In the genomic region with DNA sequence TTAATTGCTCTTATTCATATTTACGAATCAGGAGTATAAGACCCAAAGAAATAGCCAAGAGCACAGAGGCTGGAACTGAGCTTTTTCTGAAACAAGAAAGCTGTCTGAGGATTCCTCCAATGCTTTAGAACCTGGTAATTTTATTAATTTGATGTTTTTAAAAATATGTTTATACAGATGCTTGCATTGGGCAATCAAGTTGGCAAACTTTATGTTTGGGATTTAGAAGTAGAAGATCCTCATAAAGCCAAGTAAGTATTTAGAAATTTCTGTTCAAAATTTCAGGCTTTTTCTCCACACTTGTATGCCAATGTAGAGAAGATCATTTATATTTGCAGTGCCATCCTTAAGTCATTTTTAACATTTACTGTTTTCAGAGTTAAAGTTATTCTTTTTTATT, we compare ENCODE assay signal across 28 cellular contexts.
"Had no signal": no experiment of that assay in that cellular context is flagged by ENCODE, and none has a peak within 500 bp of the region (broad histone marks: within the 10 kb centered on the region; RNA-seq: fewer than 3 reads in every experiment).

No MANE protein-coding gene starts in this region.

- DNase-seq: activated CD4-positive, alpha-beta memory T cell treated with anti-CD3 and anti-CD28 coated beads for 36 hours; activated CD4-positive, alpha-beta T cell treated with anti-CD3 and anti-CD28 coated beads for 36 hours; activated CD4-positive, alpha-beta T cell treated with anti-CD3 and anti-CD28 coated beads, Interleukin-2, amount 10 ng/mL, durations not matched to agents 24 days and 14 days; activated CD4-positive, CD25-positive, alpha-beta regulatory T cell; activated CD4-positive, CD25-positive, alpha-beta regulatory T cell treated with anti-CD3 and anti-CD28 coated beads, Interleukin-2, amount 50 U/mL, for 72 hours; activated CD8-positive, alpha-beta memory T cell treated with anti-CD3 and anti-CD28 coated beads, Interleukin-2, amount 50 U/mL, for 48 hours; activated CD8-positive, alpha-beta T cell treated with anti-CD3 and anti-CD28 coated beads, Interleukin-2, amount 10 ng/mL, durations not matched to agents 7 days and 5 days; activated gamma-delta T cell; activated naive CD4-positive, alpha-beta T cell; activated naive CD4-positive, alpha-beta T cell treated with anti-CD3 and anti-CD28 coated beads, Interleukin-2, amount 10 ng/mL, durations not matched to agents 7 days and 5 days; activated naive CD8-positive, alpha-beta T cell treated with anti-CD3 and anti-CD28 coated beads, Interleukin-2, amount 10 ng/mL, durations not matched to agents 7 days and 5 days; activated T-cell treated with anti-CD3 and anti-CD28 coated beads for 4 hours; activated T-cell treated with anti-CD3 and anti-CD28 coated beads, Interleukin-2, amount 50 U/mL, for 24 hours; activated T-cell treated with anti-CD3 and anti-CD28 coated beads, Interleukin-2, amount 50 U/mL, for 72 hours; amniotic stem cell; anterior cingulate cortex; brain microvascular endothelial cell; dorsolateral prefrontal cortex; effector memory CD4-positive, alpha-beta T cell; endodermal cell; erythroblast; foreskin melanocyte; heart right ventricle; T-helper 2 cell had no signal

- H3K4me3 ChIP-seq: coronary artery, dorsolateral prefrontal cortex, esophagus muscularis mucosa, gastroesophageal sphincter, heart right ventricle had no signal

- H3K27ac ChIP-seq: brain microvascular endothelial cell, coronary artery, dorsolateral prefrontal cortex, esophagus muscularis mucosa, gastroesophageal sphincter, heart right ventricle had no signal

- FAIRE-seq: bronchial epithelial cell had no signal

- H3K36me3 ChIP-seq: brain microvascular endothelial cell had no signal

- H3K27me3 ChIP-seq: brain microvascular endothelial cell, dorsolateral prefrontal cortex, esophagus muscularis mucosa, gastroesophageal sphincter, heart right ventricle had no signal

- H3K4me1 ChIP-seq: esophagus muscularis mucosa, gastroesophageal sphincter, heart right ventricle had no signal

- H3K9me3 ChIP-seq: esophagus muscularis mucosa, gastroesophageal sphincter, heart right ventricle had no signal
